Comparison of ENCODE assay signal across 1 cellular context in the genomic region with DNA sequence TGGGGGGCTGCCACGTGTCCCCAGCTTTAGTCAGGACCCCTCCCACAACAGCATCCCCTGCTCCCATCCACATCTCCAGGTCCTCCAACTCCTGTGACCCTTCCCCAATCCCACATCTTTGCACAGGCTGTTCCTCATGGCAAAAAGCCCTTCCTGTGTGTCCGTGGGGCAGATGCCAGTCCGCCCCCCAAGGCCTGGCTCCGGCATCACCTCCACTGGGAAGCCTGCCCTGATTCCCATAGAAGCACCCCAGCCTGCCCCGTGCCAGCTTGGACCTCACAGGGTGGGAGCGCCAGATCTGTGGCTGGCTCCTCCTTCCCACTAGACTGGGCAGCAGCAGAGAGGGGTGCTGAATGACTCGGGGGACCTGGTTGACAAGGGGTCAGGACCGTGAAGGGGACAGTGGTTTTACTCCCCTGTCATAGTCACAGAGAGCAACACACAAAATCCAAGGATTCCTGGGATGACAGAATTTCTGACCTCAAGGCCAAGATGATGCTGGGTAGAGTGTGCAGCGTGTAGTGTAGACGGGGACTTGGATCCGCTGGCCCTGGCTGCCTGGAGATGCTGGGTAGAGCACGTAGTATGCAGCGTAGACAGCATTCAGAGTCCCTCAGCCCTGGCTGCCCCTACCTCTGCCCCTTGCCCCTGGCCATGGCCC.
TF ChIP-seq lines count a peak whose summit lies in the region.

No MANE protein-coding gene starts in this region.

TF ChIP-seq in GM23338, 12 proteins besides CTCF, POLR2A, EP300 and RAD21 (continued from another document):
- TF ChIP-seq, protein P1, sequence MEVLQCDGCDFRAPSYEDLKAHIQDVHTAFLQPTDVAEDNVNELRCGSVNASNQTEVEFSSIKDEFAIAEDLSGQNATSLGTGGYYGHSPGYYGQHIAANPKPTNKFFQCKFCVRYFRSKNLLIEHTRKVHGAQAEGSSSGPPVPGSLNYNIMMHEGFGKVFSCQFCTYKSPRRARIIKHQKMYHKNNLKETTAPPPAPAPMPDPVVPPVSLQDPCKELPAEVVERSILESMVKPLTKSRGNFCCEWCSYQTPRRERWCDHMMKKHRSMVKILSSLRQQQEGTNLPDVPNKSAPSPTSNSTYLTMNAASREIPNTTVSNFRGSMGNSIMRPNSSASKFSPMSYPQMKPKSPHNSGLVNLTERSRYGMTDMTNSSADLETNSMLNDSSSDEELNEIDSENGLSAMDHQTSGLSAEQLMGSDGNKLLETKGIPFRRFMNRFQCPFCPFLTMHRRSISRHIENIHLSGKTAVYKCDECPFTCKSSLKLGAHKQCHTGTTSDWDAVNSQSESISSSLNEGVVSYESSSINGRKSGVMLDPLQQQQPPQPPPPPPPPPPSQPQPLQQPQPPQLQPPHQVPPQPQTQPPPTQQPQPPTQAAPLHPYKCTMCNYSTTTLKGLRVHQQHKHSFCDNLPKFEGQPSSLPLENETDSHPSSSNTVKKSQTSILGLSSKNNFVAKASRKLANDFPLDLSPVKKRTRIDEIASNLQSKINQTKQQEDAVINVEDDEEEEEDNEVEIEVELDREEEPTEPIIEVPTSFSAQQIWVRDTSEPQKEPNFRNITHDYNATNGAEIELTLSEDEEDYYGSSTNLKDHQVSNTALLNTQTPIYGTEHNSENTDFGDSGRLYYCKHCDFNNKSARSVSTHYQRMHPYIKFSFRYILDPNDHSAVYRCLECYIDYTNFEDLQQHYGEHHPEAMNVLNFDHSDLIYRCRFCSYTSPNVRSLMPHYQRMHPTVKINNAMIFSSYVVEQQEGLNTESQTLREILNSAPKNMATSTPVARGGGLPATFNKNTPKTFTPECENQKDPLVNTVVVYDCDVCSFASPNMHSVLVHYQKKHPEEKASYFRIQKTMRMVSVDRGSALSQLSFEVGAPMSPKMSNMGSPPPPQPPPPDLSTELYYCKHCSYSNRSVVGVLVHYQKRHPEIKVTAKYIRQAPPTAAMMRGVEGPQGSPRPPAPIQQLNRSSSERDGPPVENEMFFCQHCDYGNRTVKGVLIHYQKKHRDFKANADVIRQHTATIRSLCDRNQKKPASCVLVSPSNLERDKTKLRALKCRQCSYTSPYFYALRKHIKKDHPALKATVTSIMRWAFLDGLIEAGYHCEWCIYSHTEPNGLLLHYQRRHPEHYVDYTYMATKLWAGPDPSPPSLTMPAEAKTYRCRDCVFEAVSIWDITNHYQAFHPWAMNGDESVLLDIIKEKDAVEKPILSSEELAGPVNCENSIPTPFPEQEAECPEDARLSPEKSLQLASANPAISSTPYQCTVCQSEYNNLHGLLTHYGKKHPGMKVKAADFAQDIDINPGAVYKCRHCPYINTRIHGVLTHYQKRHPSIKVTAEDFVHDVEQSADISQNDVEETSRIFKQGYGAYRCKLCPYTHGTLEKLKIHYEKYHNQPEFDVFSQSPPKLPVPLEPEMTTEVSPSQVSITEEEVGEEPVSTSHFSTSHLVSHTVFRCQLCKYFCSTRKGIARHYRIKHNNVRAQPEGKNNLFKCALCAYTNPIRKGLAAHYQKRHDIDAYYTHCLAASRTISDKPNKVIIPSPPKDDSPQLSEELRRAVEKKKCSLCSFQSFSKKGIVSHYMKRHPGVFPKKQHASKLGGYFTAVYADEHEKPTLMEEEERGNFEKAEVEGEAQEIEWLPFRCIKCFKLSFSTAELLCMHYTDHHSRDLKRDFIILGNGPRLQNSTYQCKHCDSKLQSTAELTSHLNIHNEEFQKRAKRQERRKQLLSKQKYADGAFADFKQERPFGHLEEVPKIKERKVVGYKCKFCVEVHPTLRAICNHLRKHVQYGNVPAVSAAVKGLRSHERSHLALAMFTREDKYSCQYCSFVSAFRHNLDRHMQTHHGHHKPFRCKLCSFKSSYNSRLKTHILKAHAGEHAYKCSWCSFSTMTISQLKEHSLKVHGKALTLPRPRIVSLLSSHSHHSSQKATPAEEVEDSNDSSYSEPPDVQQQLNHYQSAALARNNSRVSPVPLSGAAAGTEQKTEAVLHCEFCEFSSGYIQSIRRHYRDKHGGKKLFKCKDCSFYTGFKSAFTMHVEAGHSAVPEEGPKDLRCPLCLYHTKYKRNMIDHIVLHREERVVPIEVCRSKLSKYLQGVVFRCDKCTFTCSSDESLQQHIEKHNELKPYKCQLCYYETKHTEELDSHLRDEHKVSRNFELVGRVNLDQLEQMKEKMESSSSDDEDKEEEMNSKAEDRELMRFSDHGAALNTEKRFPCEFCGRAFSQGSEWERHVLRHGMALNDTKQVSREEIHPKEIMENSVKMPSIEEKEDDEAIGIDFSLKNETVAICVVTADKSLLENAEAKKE (CRISPR knock-in tag; IDR thresholded peaks at IDR 0.05), result no peak
TF ChIP-seq in GM23338: peak in this region for 0.
